Comparison of ENCODE assay signal across 1 cellular context in the genomic region with DNA sequence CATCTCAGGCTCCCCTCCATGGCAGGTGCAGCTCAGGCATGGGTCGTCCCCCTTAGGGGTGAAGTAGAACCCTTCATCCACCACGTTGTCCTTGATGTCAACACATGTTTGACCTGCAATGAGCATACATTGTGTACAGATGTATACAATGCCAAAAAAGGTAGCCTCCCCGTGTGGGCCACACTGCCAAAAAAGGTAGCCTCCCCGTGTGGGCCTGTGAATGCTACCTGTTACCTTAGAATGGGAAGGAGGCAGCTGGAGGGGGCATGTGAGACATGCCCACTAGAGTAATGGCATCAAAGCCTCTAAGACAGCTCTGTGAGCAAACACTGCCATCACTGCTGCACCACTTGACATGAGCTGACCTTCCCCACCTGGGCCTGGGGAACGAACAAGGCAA.
TF ChIP-seq lines count a peak whose summit lies in the region.

No MANE protein-coding gene starts in this region.

TF ChIP-seq in K562, 482 proteins besides CTCF, POLR2A, EP300 and RAD21 (continued from another document):
- peak; percentile 35 for TF ChIP-seq RBBP5 (IDR thresholded peaks at IDR 0.05; ENCODE audit: borderline replicate concordance, insufficient read depth, low read length, poor library complexity, severe bottlenecking)
- TF ChIP-seq ZNF699 (CRISPR knock-in tag; IDR thresholded peaks at IDR 0.05; ENCODE audit: insufficient replicate concordance): no peak
- no peak for TF ChIP-seq MTA3 (IDR thresholded peaks at IDR 0.05; ENCODE audit: borderline replicate concordance)
- peak; percentile 44; the same call in 1 of the 2 replicates for TF ChIP-seq STAG1 (CRISPR knock-in tag; IDR thresholded peaks at IDR 0.05; ENCODE audit: borderline replicate concordance)
- TF ChIP-seq, protein P1, sequence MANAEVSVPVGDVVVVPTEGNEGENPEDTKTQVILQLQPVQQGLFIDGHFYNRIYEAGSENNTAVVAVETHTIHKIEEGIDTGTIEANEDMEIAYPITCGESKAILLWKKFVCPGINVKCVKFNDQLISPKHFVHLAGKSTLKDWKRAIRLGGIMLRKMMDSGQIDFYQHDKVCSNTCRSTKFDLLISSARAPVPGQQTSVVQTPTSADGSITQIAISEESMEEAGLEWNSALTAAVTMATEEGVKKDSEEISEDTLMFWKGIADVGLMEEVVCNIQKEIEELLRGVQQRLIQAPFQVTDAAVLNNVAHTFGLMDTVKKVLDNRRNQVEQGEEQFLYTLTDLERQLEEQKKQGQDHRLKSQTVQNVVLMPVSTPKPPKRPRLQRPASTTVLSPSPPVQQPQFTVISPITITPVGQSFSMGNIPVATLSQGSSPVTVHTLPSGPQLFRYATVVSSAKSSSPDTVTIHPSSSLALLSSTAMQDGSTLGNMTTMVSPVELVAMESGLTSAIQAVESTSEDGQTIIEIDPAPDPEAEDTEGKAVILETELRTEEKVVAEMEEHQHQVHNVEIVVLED (CRISPR knock-in tag; IDR thresholded peaks at IDR 0.05): no peak
- TF ChIP-seq CBFB (CRISPR knock-in tag; IDR thresholded peaks at IDR 0.05): 0 out of 2 replicates have a peak, but pooled peaks have one; percentile 56
